7 cellular contexts compared by ENCODE assay signal in the genomic region with DNA sequence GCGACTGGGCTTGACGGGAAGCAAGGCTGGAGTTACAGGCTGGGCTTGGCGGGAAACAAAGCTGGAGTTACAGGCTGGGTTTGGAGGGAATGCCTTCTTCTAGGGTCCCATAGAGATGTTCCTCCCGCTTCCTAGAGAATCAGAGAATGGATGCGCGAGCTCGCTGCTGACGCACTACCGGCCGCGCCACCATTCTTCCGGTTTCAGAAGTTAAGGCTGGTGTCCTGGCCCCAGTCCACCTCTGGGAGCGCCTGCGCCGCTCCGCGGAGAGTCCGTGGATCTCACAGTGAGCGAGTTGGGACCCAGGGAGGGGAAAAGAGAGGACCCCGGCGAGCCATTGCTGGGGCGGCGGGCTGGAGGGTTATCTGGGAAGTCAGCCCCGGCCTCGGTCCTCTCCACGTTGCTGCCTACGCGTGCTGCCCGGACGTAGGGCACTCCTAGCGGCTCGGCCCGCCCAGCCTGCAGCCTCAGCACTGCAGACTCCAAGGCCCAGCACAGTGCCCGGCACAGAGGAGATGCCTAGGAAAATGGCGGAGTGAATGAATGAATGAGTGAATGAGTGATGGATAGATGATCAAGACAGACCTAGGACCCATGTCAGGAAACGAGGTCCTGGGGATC. TPM values are rescaled to one million over a fixed set of nuclear protein-coding genes. Genes with fewer than 3 reads are reported as not detected.
DNase-seq lines count a peak whose midpoint lies in the region; ATAC-seq, FAIRE-seq and TF ChIP-seq lines count a peak whose summit lies in the region.

A gene (plus strand): TSS at position 206 of the 621 bp plus-strand sequence. CDS start 7,602 bp downstream, outside the sequence.

- H3K4me3 ChIP-seq in H7 (ENCODE audit: insufficient read depth, low read depth, low read length) (peak within 1 kb of the TSS; percentile 50), RWPE2 (ENCODE audit: severe bottlenecking) (peak within 1 kb of the TSS; percentile 64), neuron (ENCODE audit: low read length) (peak within 1 kb of the TSS; percentile 88), stomach (peak within 1 kb of the TSS; percentile 75 to 99 (median 87))

- no peak for TF ChIP-seq POLR2A in stomach (IDR thresholded peaks at IDR 0.05)

- H2AFZ ChIP-seq in neuron (ENCODE audit: low read depth, low read length) = peak within 1 kb of the TSS; percentile 98

- ATAC-seq in RWPE2 (ENCODE audit: low read depth) = peak; percentile 95

- no peaks in the 10 kb centered on the region for H3K4me1 ChIP-seq in RWPE2 (ENCODE audit: insufficient read depth, poor library complexity, severe bottlenecking)
- H3K4me1 ChIP-seq in neuron (ENCODE audit: insufficient read depth, low read length) = peaks cover 6% of the 10 kb centered on the region
- H3K4me1 ChIP-seq in stomach = peaks cover 0 to 17% (median 2%) of the 10 kb centered on the region in 4 donors

- H3K27me3 ChIP-seq in H7 (ENCODE audit: control insufficient read depth, insufficient read depth, low read length) (no peaks in the 10 kb centered on the region), RWPE2 (ENCODE audit: insufficient read depth, poor library complexity, severe bottlenecking) (no peaks in the 10 kb centered on the region), neuron (ENCODE audit: insufficient read depth, low read length) (no peaks in the 10 kb centered on the region), stomach (peaks cover 0 to 8% (median 4%) of the 10 kb centered on the region in 3 donors)

- H3K9me3 ChIP-seq in RWPE2 (ENCODE audit: severe bottlenecking) = peaks cover 11% of the 10 kb centered on the region
- peaks cover 27% of the 10 kb centered on the region for H3K9me3 ChIP-seq in neuron (ENCODE audit: low read length)
- H3K9me3 ChIP-seq in stomach = peaks cover 2 to 69% (median 32%) of the 10 kb centered on the region in 4 donors

- intact Hi-C loops in stomach (cut with DNase I; ENCODE audit: low total_unique reads) = no loop called here

- WGBS in stomach, 5 donors = 1 to 7% (median 3%) methylated on average over 9 to 36 of the region's 36 CpGs

- H3K27ac ChIP-seq in RWPE2 (ENCODE audit: poor library complexity, severe bottlenecking) = peak within 1 kb of the TSS; percentile 5
- peak within 1 kb of the TSS; percentile 6 to 84 (median 76) for H3K27ac ChIP-seq in stomach

- no peak for FAIRE-seq in frontal cortex (lab: Jason Lieb, UNC)

- TF ChIP-seq EP300 in stomach (IDR thresholded peaks at IDR 0.05) = no peak

- no peak for DNase-seq in H7
- peak; percentile 72 for DNase-seq in RWPE2 (ENCODE audit: low spot score)
- DNase-seq in activated naive CD4-positive, alpha-beta T cell treated with anti-CD3 and anti-CD28 coated beads, Interleukin-2, amount 50 U/mL, for 16 hours = peak; percentile 62
- peak; percentile 82 to 86 for DNase-seq in frontal cortex (ENCODE audit: low spot score in 2 of 2)
- DNase-seq in stomach = peak; percentile 85
- DNase-seq in NK-92 (lab: John Stamatoyannopoulos, UW; ENCODE audit: unreplicated experiment) = no peak

- TF ChIP-seq CTCF in RWPE2 (IDR thresholded peaks at IDR 0.05; ENCODE audit: poor library complexity, severe bottlenecking) = peak; percentile 30
- TF ChIP-seq CTCF in stomach (IDR thresholded peaks at IDR 0.05) = peak in 2 of 7 experiments; percentile 18 to 19

- H3K36me3 ChIP-seq in H7 (replicated peaks; ENCODE audit: control insufficient read depth, insufficient read depth, low read length) (no peaks in the 10 kb centered on the region; the same call in 1 of the 2 replicates), RWPE2 (ENCODE audit: low read depth) (peaks cover 12% of the 10 kb centered on the region), neuron (ENCODE audit: insufficient read depth, low read length) (peaks cover 9% of the 10 kb centered on the region), stomach (peaks cover 0 to 29% (median 19%) of the 10 kb centered on the region in 4 donors)

RNA-seq across cellular contexts. Expression of the gene that starts here (rescaled TPM):
- 0.55 and 0.62 TPM in 2 replicates for total RNA-seq in H7 (2014; rRNA removed; shearing (Covaris generic))
- total RNA-seq in frontal cortex (14.3 TPM), stomach (1 to 10 TPM in 3 of 5 donors, under 1 TPM in 2; 0.29 to 7.7 (median 1.3) TPM)
- 1 to 10 TPM; 1.9 to 2.5 (median 2.4) TPM for polyA plus RNA-seq in stomach

Comparison
In these comparisons a context has a peak if more than half of its experiments do, and no peak if none do; other contexts are left out.
1. DNase-seq: peak in RWPE2 (single experiment), activated naive CD4-positive, alpha-beta T cell treated with anti-CD3 and anti-CD28 coated beads, Interleukin-2, amount 50 U/mL, for 16 hours (single experiment), frontal cortex (2 of 2) and stomach (single experiment); none in H7 (single experiment) and NK-92 (single experiment).
2. Peak in every context shown above with its lines, with median percentiles within 50 percentile points of each other: H3K4me3 ChIP-seq.